In genomic region chr10:76432274-76433012, GRCh38 we compare ENCODE assay signal across 11 cellular contexts.
DNase-seq lines count a peak whose midpoint lies in the region; ATAC-seq and TF ChIP-seq lines count a peak whose summit lies in the region.
"Had no signal": no experiment of that assay in that cellular context is flagged by ENCODE, and none has a peak within 500 bp of the region (broad histone marks: within the 10 kb centered on the region; RNA-seq: fewer than 3 reads in every experiment).

No MANE protein-coding gene starts in this region.

- CTCF ChIA-PET in T-cell (lab: Charles Lee), result interaction anchor here in 1 of 2 donors (0.6 kb wide), 1 partner anchor 538 kb away, joined by 3 read pairs; no protein-coding TSS in a partner anchor

- DNase-seq in LHCN-M2 (ENCODE audit: low read depth) (peak; percentile 90), epithelial cell of prostate (ENCODE audit: low read depth, low spot score) (no peak), T-cell (no peak), 8988T (no peak)
- DNase-seq in stimulated activated naive CD4-positive, alpha-beta T cell treated with Interleukin-2 at 50 U/mL for 16 hours (lab: John Stamatoyannopoulos, UW), result no peak
- DNase-seq: NCI-H1048, spleen had no signal

- no peaks in the 10 kb centered on the region for H3K36me3 Mint-ChIP-seq in T-cell

- no peak overlapping the region for H3K4me3 ChIP-seq in mesodermal cell (ENCODE audit: extremely low read depth, insufficient read depth, low read length, poor library complexity, severe bottlenecking)
- H3K4me3 ChIP-seq: spleen had no signal

- H3K9me3 ChIP-seq in mesodermal cell (ENCODE audit: control insufficient read depth, low read length), result no peaks in the 10 kb centered on the region
- H3K9me3 ChIP-seq: BE2C, spleen had no signal

- H3K27ac ChIP-seq in 22Rv1 (peak overlapping the region; percentile 61), epithelial cell of prostate (peak overlapping the region; percentile 40), mesodermal cell (ENCODE audit: low read depth, low read length, severe bottlenecking) (peak overlapping the region; percentile 72)

- peaks cover 63% of the 10 kb centered on the region for H3K4me1 ChIP-seq in mesodermal cell (ENCODE audit: control insufficient read depth, insufficient read depth, low read length, poor library complexity, severe bottlenecking)

- peaks cover 0 to 7% (median 7%) of the 10 kb centered on the region in 3 donors for H3K9me3 Mint-ChIP-seq in T-cell

- no peaks in the 10 kb centered on the region for H3K36me3 ChIP-seq in mesodermal cell (ENCODE audit: control insufficient read depth, insufficient read depth, low read length)
- H3K36me3 ChIP-seq: BE2C, spleen had no signal

- TF ChIP-seq CTCF in 22Rv1 (IDR thresholded peaks at IDR 0.05), result no peak

- H3K4me3 Mint-ChIP-seq in T-cell, result no peak overlapping the region

- ATAC-seq in T-cell (replicated peaks in 1 of 4) (no peak), GM21515 (IDR thresholded peaks at IDR 0.05; ENCODE audit: unreplicated experiment) (no peak)

- POLR2A ChIA-PET in T-cell (lab: Charles Lee), result no interaction called here

- no peaks in the 10 kb centered on the region for H3K27me3 Mint-ChIP-seq in T-cell

- H3K4me1 Mint-ChIP-seq in T-cell, result no peaks in the 10 kb centered on the region

- 61 to 69% methylated on average over 2 to 4 of the region's 6 CpGs for WGBS in mesodermal cell (ENCODE audit: insufficient coverage in 2 of 2), 2 experiments

- H3K27ac Mint-ChIP-seq in T-cell, result no peak overlapping the region
